Comparison of ENCODE assay signal across 10 cellular contexts in genomic region chr4:7805533-7806079, GRCh38.
DNase-seq lines count a peak whose midpoint lies in the region; ATAC-seq and TF ChIP-seq lines count a peak whose summit lies in the region.
"Had no signal": no experiment of that assay in that cellular context is flagged by ENCODE, and none has a peak within 500 bp of the region (broad histone marks: within the 10 kb centered on the region; RNA-seq: fewer than 3 reads in every experiment).

No MANE protein-coding gene starts in this region.

- peaks cover 11% of the 10 kb centered on the region for H3K4me1 Mint-ChIP-seq in activated CD8-positive, alpha-beta T cell treated with anti-CD3 and anti-CD28 coated beads for 36 hours (ENCODE audit: low read depth)

- intact Hi-C loops in mucosa of descending colon (cut with DNase I, micrococcal nuclease) = no loop called here
- intact Hi-C loops in activated CD8-positive, alpha-beta T cell treated with anti-CD3 and anti-CD28 coated beads for 36 hours (cut with micrococcal nuclease) = no loop called here

- peak overlapping the region; percentile 31 for H3K27ac ChIP-seq in ectodermal cell (ENCODE audit: insufficient read depth, low read depth, low read length, poor library complexity, severe bottlenecking)
- H3K27ac ChIP-seq: KMS-11 had no signal

- H3K36me3 Mint-ChIP-seq in activated CD8-positive, alpha-beta T cell treated with anti-CD3 and anti-CD28 coated beads for 36 hours (ENCODE audit: low read depth) = peaks cover 7% of the 10 kb centered on the region

- H3K27me3 ChIP-seq in ectodermal cell (ENCODE audit: control insufficient read depth, insufficient read depth, low read length, poor library complexity, severe bottlenecking) = no peaks in the 10 kb centered on the region

- no peak overlapping the region for H3K4me3 ChIP-seq in ectodermal cell (ENCODE audit: insufficient read depth, low read depth, low read length)
- no peak overlapping the region for H3K4me3 ChIP-seq in mucosa of descending colon

- no peak overlapping the region for H3K4me3 Mint-ChIP-seq in activated CD8-positive, alpha-beta T cell treated with anti-CD3 and anti-CD28 coated beads for 36 hours

- no peaks in the 10 kb centered on the region for H3K27me3 Mint-ChIP-seq in activated CD8-positive, alpha-beta T cell treated with anti-CD3 and anti-CD28 coated beads for 36 hours

- CTCF ChIA-PET in activated CD8-positive, alpha-beta T cell treated with anti-CD3 and anti-CD28 coated beads for 36 hours (lab: Charles Lee) = interaction anchor here (0.6 to 8.9 kb wide), 19 partner anchors 11 to 181 kb away, joined by 3 to 133 read pairs (median 5); no protein-coding TSS in a partner anchor

- peak; percentile 92 for DNase-seq in ACHN
- DNase-seq in NCI-H1105 (lab: John Stamatoyannopoulos, UW) = peak; percentile 1
- no peak for DNase-seq in mucosa of descending colon
- no peak for DNase-seq in KBM-7
- no peak for DNase-seq in activated CD8-positive, alpha-beta T cell treated with anti-CD3 and anti-CD28 coated beads for 36 hours
- DNase-seq: stimulated activated CD4-positive, alpha-beta T cell treated with anti-CD3 and anti-CD28 coated beads, Interleukin-4, amount 100 ng/mL, for 1 hour had no signal

- H3K4me1 ChIP-seq in ectodermal cell (ENCODE audit: control insufficient read depth, insufficient read depth, low read length) (peaks cover 23% of the 10 kb centered on the region), mucosa of descending colon (ENCODE audit: low read depth) (peaks cover 10% of the 10 kb centered on the region)

- H3K36me3 ChIP-seq in ectodermal cell (ENCODE audit: control insufficient read depth, insufficient read depth, low read length) = peaks cover 4% of the 10 kb centered on the region
- no peaks in the 10 kb centered on the region for H3K36me3 ChIP-seq in mucosa of descending colon (ENCODE audit: low read depth)

- in situ Hi-C loops in ACHN (cut with HindIII; ENCODE audit: low pct_ligation_motif_present, low pct_unique_long_range_greater_than_20kb, low sequenced_read_pairs) (loop anchor here (25.0 kb wide), 1 partner anchor 132 kb away; the partner anchor contains the start of gene AFAP1), KBM-7 (cut with MboI; ENCODE audit: low pct_unique_long_range_greater_than_20kb, low sequenced_read_pairs) (no loop called here)

- no peaks in the 10 kb centered on the region for H3K9me3 ChIP-seq in ectodermal cell (ENCODE audit: control insufficient read depth, low read length)
- no peaks in the 10 kb centered on the region for H3K9me3 ChIP-seq in mucosa of descending colon

- WGBS in ectodermal cell, 2 experiments = 65 to 66% methylated on average over 11 of the region's 11 CpGs

- peak; percentile 13 for ATAC-seq in mucosa of descending colon
- ATAC-seq in HG02885 (IDR thresholded peaks at IDR 0.05; ENCODE audit: poor library complexity, unreplicated experiment) = no peak
- no peak for ATAC-seq in activated CD8-positive, alpha-beta T cell treated with anti-CD3 and anti-CD28 coated beads for 36 hours
- ATAC-seq in GM18867 (IDR thresholded peaks at IDR 0.05; ENCODE audit: unreplicated experiment) = no peak

- POLR2A ChIA-PET in activated CD8-positive, alpha-beta T cell treated with anti-CD3 and anti-CD28 coated beads for 36 hours (lab: Charles Lee) = no interaction called here

- no peaks in the 10 kb centered on the region for H3K9me3 Mint-ChIP-seq in activated CD8-positive, alpha-beta T cell treated with anti-CD3 and anti-CD28 coated beads for 36 hours

- TF ChIP-seq CTCF in mucosa of descending colon (IDR thresholded peaks at IDR 0.05) = no peak
- TF ChIP-seq CTCF in activated CD8-positive, alpha-beta T cell treated with anti-CD3 and anti-CD28 coated beads for 36 hours (IDR thresholded peaks at IDR 0.05) = no peak

- no peak overlapping the region for H3K27ac Mint-ChIP-seq in activated CD8-positive, alpha-beta T cell treated with anti-CD3 and anti-CD28 coated beads for 36 hours

Comparison
In these comparisons a context has a peak if more than half of its experiments do, and no peak if none do; other contexts are left out.
1. DNase-seq: peak in ACHN (single experiment) and NCI-H1105 (single experiment); none in mucosa of descending colon (0 of 3), KBM-7 (single experiment) and activated CD8-positive, alpha-beta T cell treated with anti-CD3 and anti-CD28 coated beads for 36 hours (single experiment).